In the genomic region with DNA sequence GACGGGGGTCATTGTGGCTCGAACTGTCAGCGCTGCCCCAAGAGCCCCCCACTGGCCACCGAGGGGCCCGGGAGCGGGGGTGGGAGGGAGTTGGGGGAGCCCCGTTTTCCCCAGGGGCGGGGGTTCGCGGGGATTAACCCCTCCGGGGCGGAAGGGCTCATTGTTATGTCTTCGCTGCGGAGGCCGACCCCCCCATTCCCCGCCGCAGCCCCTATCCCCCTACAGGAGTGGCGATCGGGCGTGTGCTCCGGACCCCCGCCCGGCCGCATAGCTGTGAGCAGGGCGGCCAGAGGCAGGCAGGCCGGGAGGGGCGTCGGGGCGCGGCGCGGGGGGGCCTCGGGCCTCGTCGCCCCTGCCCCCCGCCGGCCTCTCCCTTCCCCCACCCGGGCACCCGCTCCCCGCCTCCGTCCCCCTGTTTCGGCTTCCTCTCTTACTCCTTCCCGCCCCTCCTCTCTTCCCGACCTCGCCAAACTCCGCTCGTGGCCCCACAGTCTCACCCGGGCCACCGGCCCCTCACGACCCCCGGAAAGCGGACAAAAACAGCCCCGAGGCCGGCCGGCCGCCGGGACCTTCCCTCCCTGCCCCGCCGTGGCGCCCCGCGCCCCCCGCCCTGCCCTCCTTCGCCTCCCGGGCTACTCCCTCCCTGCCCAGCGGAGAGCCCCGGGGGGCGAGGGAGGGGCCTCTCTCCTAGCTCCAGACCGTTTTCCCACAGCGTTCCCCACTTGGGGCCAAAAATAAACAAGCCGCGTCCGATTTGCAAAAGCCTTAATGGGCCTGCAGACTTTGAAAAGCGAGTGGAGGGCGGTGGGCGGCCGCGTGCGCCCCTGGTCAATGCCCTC, we compare ENCODE assay signal across 1 cellular context.
A peak's percentile ranks its signal among the peaks of the same experiment; 100 is the strongest.
TF ChIP-seq lines count a peak whose summit lies in the region.

No MANE protein-coding gene starts in this region.

TF ChIP-seq in H1, 55 proteins besides CTCF, POLR2A, EP300 and RAD21 (continued from another document):
- peak; percentile 51 for TF ChIP-seq PHF8 (conservative IDR thresholded peaks at IDR 0.05; ENCODE audit: low read depth, low read length)
- TF ChIP-seq CBX8 (IDR thresholded peaks at IDR 0.05; ENCODE audit: borderline replicate concordance, low read depth, low read length) = no peak
- peak; percentile 44 for TF ChIP-seq KDM4A (IDR thresholded peaks at IDR 0.05; ENCODE audit: low read depth, low read length, severe bottlenecking)
- TF ChIP-seq CHD1 (IDR thresholded peaks at IDR 0.05; ENCODE audit: low read depth, low read length) = no peak
- TF ChIP-seq TCF12 (IDR thresholded peaks at IDR 0.05; ENCODE audit: low read depth, low read length) = no peak
- TF ChIP-seq BCL11A (IDR thresholded peaks at IDR 0.05; ENCODE audit: low read depth in 2 of 2, low read length in 2 of 2) = no peak
- TF ChIP-seq TBP (IDR thresholded peaks at IDR 0.05; ENCODE audit: low read depth, low read length) = peak; percentile 15; the same call in 1 of the 2 replicates
- 0 out of 2 replicates have a peak, but pooled peaks have one; percentile 44 for TF ChIP-seq RBBP5 (IDR thresholded peaks at IDR 0.05; ENCODE audit: borderline replicate concordance, low read depth, low read length)
- TF ChIP-seq GABPA (IDR thresholded peaks at IDR 0.05; ENCODE audit: borderline replicate concordance, insufficient read depth, low read length) = no peak
- TF ChIP-seq SUZ12 (IDR thresholded peaks at IDR 0.05; ENCODE audit: low read length) = 0 out of 2 replicates have a peak, but pooled peaks have one; percentile 0
- no peak for TF ChIP-seq SIN3A (conservative IDR thresholded peaks at IDR 0.05 in 1 of 2, IDR thresholded peaks at IDR 0.05 in 1 of 2; ENCODE audit: low read depth in 1 of 2, low read length in 2 of 2)
- TF ChIP-seq ASH2L (IDR thresholded peaks at IDR 0.05; ENCODE audit: low read length) = peak; percentile 30
